Comparison of ENCODE assay signal across 8 cellular contexts in the genomic region with DNA sequence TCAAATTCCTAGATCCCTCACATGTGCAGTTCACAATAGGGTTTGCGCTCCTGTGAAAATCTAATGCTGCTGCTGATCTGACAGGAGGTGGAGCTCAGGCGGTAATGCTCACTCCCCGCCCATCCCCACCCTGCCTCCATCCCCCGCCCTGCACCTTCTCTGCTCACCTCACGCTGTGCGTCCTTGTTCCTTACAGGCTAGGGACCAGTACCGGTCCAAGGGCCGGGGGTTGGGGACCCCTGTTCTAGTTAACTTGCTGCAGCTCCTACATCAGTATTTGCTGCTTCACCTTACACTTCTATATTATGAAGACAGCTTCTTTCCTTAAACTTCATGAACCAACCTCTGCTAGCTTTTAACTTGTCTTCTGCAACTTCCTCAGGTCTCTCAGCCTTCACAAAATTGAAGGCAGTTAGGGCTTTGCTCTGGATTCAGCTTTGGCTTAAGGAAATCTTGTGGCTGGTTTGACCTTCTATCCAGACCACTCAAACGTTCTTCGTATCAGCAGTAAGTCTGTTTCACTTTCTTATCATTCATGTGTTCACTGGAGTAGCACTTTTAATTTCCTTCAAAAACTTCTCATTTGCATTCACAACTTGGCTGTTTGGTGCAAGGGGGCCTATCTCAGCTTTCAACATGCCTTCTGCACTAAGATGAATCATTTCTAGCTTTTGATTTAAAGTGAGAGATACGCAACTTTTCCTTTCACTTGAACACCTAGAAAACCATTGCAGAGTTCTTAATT. TPM values are rescaled to one million over a fixed set of nuclear protein-coding genes. Genes with fewer than 3 reads are reported as not detected.
A peak's percentile ranks its signal among the peaks of the same experiment; 100 is the strongest.
DNase-seq lines count a peak whose midpoint lies in the region; ATAC-seq, FAIRE-seq and TF ChIP-seq lines count a peak whose summit lies in the region.

No MANE protein-coding gene starts in this region.

- H3K9me3 Mint-ChIP-seq in activated CD4-positive, alpha-beta T cell treated with anti-CD3 and anti-CD28 coated beads, Interleukin-2, amount 10 ng/mL, durations not matched to agents 24 days and 14 days, result no peaks in the 10 kb centered on the region

- intact Hi-C loops in activated CD4-positive, alpha-beta T cell treated with anti-CD3 and anti-CD28 coated beads, Interleukin-2, amount 10 ng/mL, durations not matched to agents 24 days and 14 days (cut with micrococcal nuclease), result loop anchor here (1.0 to 5.0 kb wide), 6 partner anchors 38 to 594 kb away; partner anchors contain the start of genes BTAF1, CPEB3, FGFBP3 and HECTD2

- POLR2A ChIA-PET in AG04449 (lab: Yijun Ruan, JAX), result interaction anchor here (1.4 kb wide), 1 partner anchor 164 kb away, joined by 4 read pairs; the partner anchor contains the start of gene PPP1R3C

- H3K4me1 Mint-ChIP-seq in activated CD4-positive, alpha-beta T cell treated with anti-CD3 and anti-CD28 coated beads, Interleukin-2, amount 10 ng/mL, durations not matched to agents 24 days and 14 days, result peaks cover 43% of the 10 kb centered on the region

- no peak for TF ChIP-seq CTCF in AG04449 (IDR thresholded peaks at IDR 0.05; ENCODE audit: insufficient read depth, low read length, missing control alignments)
- TF ChIP-seq CTCF in D721Med (IDR thresholded peaks at IDR 0.05; ENCODE audit: insufficient read depth, missing control alignments), result no peak

- no peak for FAIRE-seq in D721Med (lab: Jason Lieb, UNC)

- H3K9ac ChIP-seq in mucosa of rectum (ENCODE audit: low read depth in 1 of 2, low read length in 2 of 2), result peak overlapping the region; percentile 53 to 73

- no peaks in the 10 kb centered on the region for H3K27me3 ChIP-seq in effector memory CD4-positive, alpha-beta T cell (replicated peaks; ENCODE audit: control insufficient read depth, insufficient read depth, low read length, poor library complexity, severe bottlenecking)
- no peaks in the 10 kb centered on the region for H3K27me3 ChIP-seq in mucosa of rectum (ENCODE audit: control insufficient read depth in 2 of 2, insufficient read depth in 2 of 2, low read length in 2 of 2)

- DNase-seq in AG04449 (ENCODE audit: low read depth, low spot score) (no peak), D721Med (ENCODE audit: insufficient read length, low spot score) (no peak)
- peak; percentile 37 for DNase-seq in Jurkat, Clone E6-1 (ENCODE audit: low read depth, low spot score)
- DNase-seq in activated CD4-positive, alpha-beta T cell treated with anti-CD3 and anti-CD28 coated beads, Interleukin-2, amount 10 ng/mL, durations not matched to agents 24 days and 14 days, result peak; percentile 82
- DNase-seq in effector memory CD4-positive, alpha-beta T cell, result peak; percentile 14 to 33 (median 29)
- DNase-seq in stimulated activated CD8-positive, alpha-beta memory T cell treated with anti-CD3 and anti-CD28 coated beads, Interleukin-7, amount 100 ng/mL, for 48 hours (ENCODE audit: extremely low read depth in 1 of 2, low read depth in 1 of 2), result peak; percentile 19 to 51

- no peaks in the 10 kb centered on the region for H3K36me3 ChIP-seq in effector memory CD4-positive, alpha-beta T cell (ENCODE audit: control insufficient read depth, insufficient read depth, low read length)
- H3K36me3 ChIP-seq in mucosa of rectum (ENCODE audit: control insufficient read depth in 2 of 2, insufficient read depth in 2 of 2, low read length in 2 of 2), result no peaks in the 10 kb centered on the region

- peak; percentile 43 for ATAC-seq in GM19438 (IDR thresholded peaks at IDR 0.05; ENCODE audit: low read depth, unreplicated experiment)

- peak overlapping the region; percentile 98 for H3K27ac Mint-ChIP-seq in activated CD4-positive, alpha-beta T cell treated with anti-CD3 and anti-CD28 coated beads, Interleukin-2, amount 10 ng/mL, durations not matched to agents 24 days and 14 days

- H3K27me3 Mint-ChIP-seq in activated CD4-positive, alpha-beta T cell treated with anti-CD3 and anti-CD28 coated beads, Interleukin-2, amount 10 ng/mL, durations not matched to agents 24 days and 14 days, result peaks cover 9% of the 10 kb centered on the region

- H3K4me3 ChIP-seq in AG04449 (ENCODE audit: low read depth, low read length) (0 out of 2 replicates have a peak overlapping the region, but pooled peaks have one; percentile 4), mucosa of rectum (ENCODE audit: low read length in 2 of 2) (peak overlapping the region; percentile 95 to 97)
- peak overlapping the region; percentile 92 for H3K4me3 ChIP-seq in Jurkat, Clone E6-1 (ENCODE audit: low read length)
- H3K4me3 ChIP-seq in effector memory CD4-positive, alpha-beta T cell (ENCODE audit: insufficient read depth, low read depth, low read length, poor library complexity, severe bottlenecking), result peak overlapping the region; percentile 62

- H3K27ac ChIP-seq in effector memory CD4-positive, alpha-beta T cell (ENCODE audit: insufficient read depth, low read length, poor library complexity, severe bottlenecking), result peak overlapping the region; percentile 59
- H3K27ac ChIP-seq in mucosa of rectum (ENCODE audit: low read depth in 2 of 2, low read length in 2 of 2), result peak overlapping the region; percentile 74 to 97

- H3K36me3 Mint-ChIP-seq in activated CD4-positive, alpha-beta T cell treated with anti-CD3 and anti-CD28 coated beads, Interleukin-2, amount 10 ng/mL, durations not matched to agents 24 days and 14 days (ENCODE audit: low read depth), result peaks cover 22% of the 10 kb centered on the region

- CTCF ChIA-PET in AG04449 (lab: Yijun Ruan, JAX), result interaction anchor here (0.6 to 1.6 kb wide), 2 partner anchors 116 to 638 kb away, joined by 3 to 6 read pairs; no protein-coding TSS in a partner anchor

- H3K4me3 Mint-ChIP-seq in activated CD4-positive, alpha-beta T cell treated with anti-CD3 and anti-CD28 coated beads, Interleukin-2, amount 10 ng/mL, durations not matched to agents 24 days and 14 days, result peak overlapping the region; percentile 90

- no peaks in the 10 kb centered on the region for H3K9me3 ChIP-seq in effector memory CD4-positive, alpha-beta T cell (ENCODE audit: control insufficient read depth, low read length)
- no peaks in the 10 kb centered on the region for H3K9me3 ChIP-seq in mucosa of rectum (ENCODE audit: control insufficient read depth in 2 of 2, low read length in 2 of 2)

- H3K4me1 ChIP-seq in effector memory CD4-positive, alpha-beta T cell (ENCODE audit: control insufficient read depth, insufficient read depth, low read length, poor library complexity, severe bottlenecking), result peaks cover 25% of the 10 kb centered on the region
- peaks cover 19 to 25% of the 10 kb centered on the region in 2 donors for H3K4me1 ChIP-seq in mucosa of rectum (ENCODE audit: control insufficient read depth in 2 of 2, insufficient read depth in 2 of 2, low read length in 2 of 2)

RNA-seq across cellular contexts. Expression of gene TNKS2, which starts 1.7 kb away (rescaled TPM):
- polyA plus RNA-seq in Jurkat, Clone E6-1 (2012; ENCODE audit: insufficient read depth, insufficient read length), result 27.7 TPM
- total RNA-seq in activated CD4-positive, alpha-beta T cell treated with anti-CD3 and anti-CD28 coated beads, Interleukin-2, amount 10 ng/mL, durations not matched to agents 24 days and 14 days, result 27.5 and 28.8 TPM in 2 replicates

Comparison
In these comparisons a context has a peak if more than half of its experiments do, and no peak if none do; other contexts are left out.
1. DNase-seq: peak in Jurkat, Clone E6-1 (single experiment), activated CD4-positive, alpha-beta T cell treated with anti-CD3 and anti-CD28 coated beads, Interleukin-2, amount 10 ng/mL, durations not matched to agents 24 days and 14 days (single experiment), effector memory CD4-positive, alpha-beta T cell (3 of 3) and stimulated activated CD8-positive, alpha-beta memory T cell treated with anti-CD3 and anti-CD28 coated beads, Interleukin-7, amount 100 ng/mL, for 48 hours (2 of 2); none in AG04449 (single experiment) and D721Med (single experiment).
2. H3K4me3 ChIP-seq: peak in every context shown above with its lines; median percentile 96 in mucosa of rectum; 92 in Jurkat, Clone E6-1; 62 in effector memory CD4-positive, alpha-beta T cell; 4 in AG04449.